8 cellular contexts compared by ENCODE assay signal in the genomic region with DNA sequence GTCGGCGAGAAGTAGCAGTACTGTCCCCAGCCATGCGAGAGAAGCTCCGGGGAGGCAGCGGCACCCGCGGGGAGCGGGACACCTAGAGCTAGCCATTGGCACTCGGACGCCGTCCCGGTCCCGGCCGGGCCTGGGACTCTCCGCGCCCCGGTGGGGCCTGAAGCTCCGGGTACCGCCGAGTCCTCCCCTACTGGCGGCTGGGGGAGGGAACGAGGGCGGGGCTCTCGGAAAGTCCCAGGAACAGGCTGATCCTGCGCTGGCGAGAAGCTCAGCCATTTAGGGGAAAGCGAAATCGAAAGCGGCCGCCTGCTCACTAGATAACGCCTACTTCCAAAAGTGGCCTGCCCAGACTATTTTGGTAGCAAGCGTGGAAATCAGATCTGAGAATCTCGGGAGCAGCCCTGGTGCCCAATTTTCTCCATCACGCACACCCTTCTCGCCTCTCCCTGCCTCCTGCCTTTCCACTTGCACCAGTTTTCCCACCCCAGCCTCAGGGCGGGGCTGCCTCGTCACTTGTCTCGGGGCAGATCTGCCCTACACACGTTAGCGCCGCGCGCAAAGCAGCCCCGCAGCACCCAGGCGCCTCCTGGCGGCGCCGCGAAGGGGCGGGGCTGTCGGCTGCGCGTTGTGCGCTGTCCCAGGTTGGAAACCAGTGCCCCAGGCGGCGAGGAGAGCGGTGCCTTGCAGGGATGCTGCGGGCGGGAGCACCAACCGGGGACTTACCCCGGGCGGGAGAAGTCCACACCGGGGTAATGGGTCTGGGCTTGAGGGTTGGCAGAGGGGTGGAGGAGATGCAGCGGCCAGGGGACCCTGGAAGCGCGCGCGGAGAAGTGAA.
DNase-seq lines count a peak whose midpoint lies in the region; ATAC-seq lines count a peak whose summit lies in the region.

A gene (plus strand): TSS at position 652 of the 835 bp plus-strand sequence. CDS start 38 bp downstream, at position 690.
A gene with protein sequence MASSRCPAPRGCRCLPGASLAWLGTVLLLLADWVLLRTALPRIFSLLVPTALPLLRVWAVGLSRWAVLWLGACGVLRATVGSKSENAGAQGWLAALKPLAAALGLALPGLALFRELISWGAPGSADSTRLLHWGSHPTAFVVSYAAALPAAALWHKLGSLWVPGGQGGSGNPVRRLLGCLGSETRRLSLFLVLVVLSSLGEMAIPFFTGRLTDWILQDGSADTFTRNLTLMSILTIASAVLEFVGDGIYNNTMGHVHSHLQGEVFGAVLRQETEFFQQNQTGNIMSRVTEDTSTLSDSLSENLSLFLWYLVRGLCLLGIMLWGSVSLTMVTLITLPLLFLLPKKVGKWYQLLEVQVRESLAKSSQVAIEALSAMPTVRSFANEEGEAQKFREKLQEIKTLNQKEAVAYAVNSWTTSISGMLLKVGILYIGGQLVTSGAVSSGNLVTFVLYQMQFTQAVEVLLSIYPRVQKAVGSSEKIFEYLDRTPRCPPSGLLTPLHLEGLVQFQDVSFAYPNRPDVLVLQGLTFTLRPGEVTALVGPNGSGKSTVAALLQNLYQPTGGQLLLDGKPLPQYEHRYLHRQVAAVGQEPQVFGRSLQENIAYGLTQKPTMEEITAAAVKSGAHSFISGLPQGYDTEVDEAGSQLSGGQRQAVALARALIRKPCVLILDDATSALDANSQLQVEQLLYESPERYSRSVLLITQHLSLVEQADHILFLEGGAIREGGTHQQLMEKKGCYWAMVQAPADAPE (minus strand): TSS at position 164 of the 835 bp plus-strand sequence. CDS start 68 bp downstream, at position 96.

- ATAC-seq in GM18867 (IDR thresholded peaks at IDR 0.05; ENCODE audit: unreplicated experiment) (peak; percentile 73), HG03097 (IDR thresholded peaks at IDR 0.05; ENCODE audit: low FRiP score, unreplicated experiment) (peak; percentile 76)

- peak; percentile 96 for DNase-seq in AG08396 (ENCODE audit: low spot score)
- DNase-seq in NCI-H2196 treated with DMSO at 0.1 percent for 48 hours (lab: John Stamatoyannopoulos, UW; ENCODE audit: unreplicated experiment), result peak; percentile 82
- peak; percentile 87 for DNase-seq in activated CD4-positive, CD25-positive, alpha-beta regulatory T cell treated with anti-CD3 and anti-CD28 coated beads, Interleukin-2, amount 50 U/mL, for 16 hours (ENCODE audit: low read depth, low spot score)
- peak; percentile 93 for DNase-seq in central memory CD4-positive, alpha-beta T cell
- DNase-seq in islet precursor cell, result peak; percentile 94
- DNase-seq in stimulated activated CD4-positive, alpha-beta T cell treated with anti-CD3 and anti-CD28 coated beads, Interleukin-12 subunit alpha, Interleukin-12 subunit beta, amount 100 ng/mL, for 4 hours, result peak; percentile 95

Comparison
In these comparisons a context has a peak if more than half of its experiments do, and no peak if none do; other contexts are left out.
1. Peak in every context shown above with its lines: DNase-seq and ATAC-seq.